Comparison of ENCODE assay signal across 31 cellular contexts in the genomic region with DNA sequence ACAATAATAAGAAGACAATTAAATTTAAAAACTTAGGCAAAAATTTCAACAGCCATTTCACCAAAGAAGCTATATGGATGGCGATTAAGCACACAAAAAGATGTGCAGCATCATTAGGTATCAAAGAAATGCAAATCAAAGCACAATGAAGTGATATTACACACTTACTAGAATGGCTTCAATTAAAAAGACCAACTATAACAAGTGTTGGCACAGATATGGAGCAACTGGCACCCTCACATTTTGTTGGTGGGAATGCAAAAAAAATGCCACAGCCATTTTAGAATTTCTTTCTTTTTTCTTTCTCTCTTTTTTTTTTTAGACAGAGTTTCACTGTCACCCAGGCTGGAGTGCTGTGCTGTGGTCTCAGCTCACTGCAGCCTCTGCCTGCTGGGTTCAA. TPM values are rescaled to one million over a fixed set of nuclear protein-coding genes. Genes with fewer than 3 reads are reported as not detected.
"Had no signal": no experiment of that assay in that cellular context is flagged by ENCODE, and none has a peak within 500 bp of the region (broad histone marks: within the 10 kb centered on the region; RNA-seq: fewer than 3 reads in every experiment).

No MANE protein-coding gene starts in this region.

- H3K9me3 Mint-ChIP-seq: memory B cell; nephron progenitor cell; stimulated activated naive CD8-positive, alpha-beta T cell treated with anti-CD3 and anti-CD28 coated beads, Interleukin-15, Interleukin-2, amounts not matched to agents 100 ng/mL and 50 ng/mL, for 24 hours had no signal

- ATAC-seq: heart right ventricle; mucosa of descending colon; naive thymus-derived CD4-positive, alpha-beta T cell; pancreas; right cardiac atrium; stimulated activated effector memory CD8-positive, alpha-beta T cell treated with anti-CD3 and anti-CD28 coated beads, Interleukin-12 subunit alpha, Interleukin-12 subunit beta, amount 100 ng/mL, for 72 hours; upper lobe of right lung had no signal

- H3K4me1 ChIP-seq: prostate gland had no signal

- H3K4me3 ChIP-seq: heart right ventricle, hepatocyte, left ventricle myocardium inferior, mucosa of descending colon, pancreas, prostate gland, sigmoid colon, spleen, suprapubic skin, thoracic aorta, tibial artery, upper lobe of right lung had no signal

- H3K36me3 Mint-ChIP-seq: memory B cell had no signal

- H3K27ac Mint-ChIP-seq: nephron progenitor cell; stimulated activated effector memory CD8-positive, alpha-beta T cell treated with anti-CD3 and anti-CD28 coated beads, Interleukin-12 subunit alpha, Interleukin-12 subunit beta, amount 100 ng/mL, for 72 hours; stimulated activated naive CD8-positive, alpha-beta T cell treated with anti-CD3 and anti-CD28 coated beads, Interleukin-15, Interleukin-2, amounts not matched to agents 100 ng/mL and 50 ng/mL, for 24 hours had no signal

- DNase-seq: heart right ventricle; islet precursor cell; left ventricle myocardium inferior; midbrain; mucosa of descending colon; naive thymus-derived CD4-positive, alpha-beta T cell; nephron progenitor cell; pancreas; posterior cingulate gyrus; retina; right cardiac atrium; sigmoid colon; small intestine; spleen; stimulated activated CD4-positive, alpha-beta T cell treated with anti-CD3 and anti-CD28 coated beads, Interleukin-4, amount 100 ng/mL, for 24 hours; stimulated activated naive CD4-positive, alpha-beta T cell; tibial artery; trophoblast cell; upper lobe of right lung had no signal

- H3K4me3 Mint-ChIP-seq: memory B cell; stimulated activated effector memory CD8-positive, alpha-beta T cell treated with anti-CD3 and anti-CD28 coated beads, Interleukin-12 subunit alpha, Interleukin-12 subunit beta, amount 100 ng/mL, for 72 hours; stimulated activated naive CD8-positive, alpha-beta T cell treated with anti-CD3 and anti-CD28 coated beads, Interleukin-15, Interleukin-2, amounts not matched to agents 100 ng/mL and 50 ng/mL, for 24 hours had no signal

- H3K36me3 ChIP-seq: left ventricle myocardium inferior, pancreas, prostate gland, suprapubic skin, thoracic aorta, tibial artery, upper lobe of right lung had no signal

- H3K9me3 ChIP-seq: left ventricle myocardium inferior, mucosa of descending colon, pancreas, prostate gland, sigmoid colon, spleen, suprapubic skin, thoracic aorta, tibial artery, upper lobe of right lung had no signal

- H3K27ac ChIP-seq: heart right ventricle, hepatocyte, left ventricle myocardium inferior, pancreas, prostate gland, sigmoid colon, spleen, suprapubic skin, thoracic aorta, tibial artery, upper lobe of right lung had no signal

- H3K27me3 Mint-ChIP-seq: memory B cell; stimulated activated naive CD8-positive, alpha-beta T cell treated with anti-CD3 and anti-CD28 coated beads, Interleukin-15, Interleukin-2, amounts not matched to agents 100 ng/mL and 50 ng/mL, for 24 hours had no signal

RNA-seq across cellular contexts. Expression of a gene that starts 11.6 kb away (rescaled TPM):
- total RNA-seq: heart right ventricle; kidney epithelial cell; left ventricle myocardium inferior; lung microvascular endothelial cell; mesenteric fat pad; mucosa of descending colon; myocyte; naive thymus-derived CD4-positive, alpha-beta T cell; omental fat pad; pancreas; prostate gland; right cardiac atrium; sigmoid colon; spleen; thoracic aorta; upper lobe of right lung had no signal
